13 cellular contexts compared by ENCODE assay signal in the genomic region with DNA sequence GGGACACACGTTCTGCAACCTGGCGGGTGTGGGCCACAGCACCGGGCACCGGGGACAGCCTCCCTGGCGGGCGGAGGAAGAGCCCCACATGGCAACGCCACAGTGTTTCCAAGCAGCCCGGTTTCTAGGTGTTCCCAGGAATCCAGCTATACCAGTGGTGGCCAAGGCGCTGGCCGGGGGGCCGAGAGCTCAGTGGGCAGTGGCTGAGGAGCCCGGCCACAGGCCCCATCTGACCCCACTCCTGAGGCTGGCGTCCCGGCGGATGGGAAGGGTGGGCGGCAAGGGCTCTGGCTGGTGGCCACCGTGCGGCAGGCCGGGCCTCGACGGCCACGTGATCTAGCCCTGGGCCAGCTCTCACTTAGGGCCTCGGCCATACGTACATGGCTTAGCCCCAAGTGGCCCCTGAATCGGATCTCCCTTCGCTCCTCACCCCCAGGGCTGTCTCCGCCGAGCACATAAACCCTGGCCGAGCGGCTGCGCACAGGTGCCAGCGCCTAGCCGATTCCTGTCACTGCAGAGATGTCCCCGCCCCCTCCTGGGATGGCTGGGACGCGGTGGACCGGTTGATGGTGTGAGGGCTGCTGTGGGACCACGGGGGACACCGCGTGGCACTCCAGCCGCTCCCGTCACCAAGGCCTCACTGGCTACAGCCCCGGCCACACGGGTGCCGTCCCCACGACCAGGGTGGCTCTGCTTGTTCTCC.
DNase-seq lines count a peak whose midpoint lies in the region; ATAC-seq and TF ChIP-seq lines count a peak whose summit lies in the region.
"Had no signal": no experiment of that assay in that cellular context is flagged by ENCODE, and none has a peak within 500 bp of the region (broad histone marks: within the 10 kb centered on the region; RNA-seq: fewer than 3 reads in every experiment).

No MANE protein-coding gene starts in this region.

- 66 to 79% methylated on average over 46 of the region's 46 CpGs for WGBS in sigmoid colon, 2 donors

- TF ChIP-seq EP300 in sigmoid colon (IDR thresholded peaks at IDR 0.05) = no peak

- H3K4me1 ChIP-seq in sigmoid colon = peaks cover 0 to 61% (median 48%) of the 10 kb centered on the region in 4 donors

- H3K27ac ChIP-seq in layer of hippocampus (ENCODE audit: low read depth, low read length) (peak overlapping the region; percentile 62), sigmoid colon (peak overlapping the region; percentile 77 to 93 (median 90))

- intact Hi-C loops in Calu3 (cut with micrococcal nuclease; ENCODE audit: unreplicated experiment) (no loop called here), sigmoid colon (cut with DNase I) (no loop called here)

- no peaks in the 10 kb centered on the region for H3K9me3 ChIP-seq in sigmoid colon

- H3K27me3 ChIP-seq in layer of hippocampus (ENCODE audit: control insufficient read depth, insufficient read depth, low read length) (peaks cover 6% of the 10 kb centered on the region), sigmoid colon (no peaks in the 10 kb centered on the region)

- TF ChIP-seq CTCF in Calu3 (IDR thresholded peaks at IDR 0.05; ENCODE audit: unreplicated experiment) = no peak
- TF ChIP-seq CTCF in brain (conservative IDR thresholded peaks at IDR 0.05) = no peak
- peak in 1 of 4 experiments; percentile 7 for TF ChIP-seq CTCF in sigmoid colon (IDR thresholded peaks at IDR 0.05)

- no peak for TF ChIP-seq POLR2A in sigmoid colon (IDR thresholded peaks at IDR 0.05)

- H3K4me1 Mint-ChIP-seq in Calu3 (ENCODE audit: low read depth, unreplicated experiment) (no peaks in the 10 kb centered on the region), brain (peaks cover 55% of the 10 kb centered on the region)
- H3K4me1 Mint-ChIP-seq in activated T-cell treated with anti-CD3 and anti-CD28 coated beads, Interleukin-2, amount 50 U/mL, for 4 hours (ENCODE audit: low read depth) = no peaks in the 10 kb centered on the region

- H3K9me3 Mint-ChIP-seq in Calu3 (ENCODE audit: low read depth, unreplicated experiment) (no peaks in the 10 kb centered on the region), brain (peaks cover 0 to 7% (median 0%) of the 10 kb centered on the region in 5 experiments)
- no peaks in the 10 kb centered on the region for H3K9me3 Mint-ChIP-seq in activated T-cell treated with anti-CD3 and anti-CD28 coated beads, Interleukin-2, amount 50 U/mL, for 4 hours
- H3K9me3 Mint-ChIP-seq: CD4-positive, alpha-beta T cell had no signal

- no peak overlapping the region for H3K4me3 Mint-ChIP-seq in Calu3 (ENCODE audit: low read depth, unreplicated experiment)
- H3K4me3 Mint-ChIP-seq in brain = no peak overlapping the region
- no peak overlapping the region for H3K4me3 Mint-ChIP-seq in activated T-cell treated with anti-CD3 and anti-CD28 coated beads, Interleukin-2, amount 50 U/mL, for 4 hours
- H3K4me3 Mint-ChIP-seq: CD4-positive, alpha-beta T cell had no signal

- CTCF ChIA-PET in Calu3 (lab: Charles Lee) (no interaction called here), HEK293T (lab: Yijun Ruan, JAX) (interaction anchor here (0.9 kb wide), 1 partner anchor 8 kb away, joined by 3 read pairs; no protein-coding TSS in a partner anchor)

- no TSS peak for BruUV-seq in Calu3 (replicated peaks; lab: Mats Ljungman, UMichigan)

- H3K27me3 Mint-ChIP-seq in Calu3 (ENCODE audit: unreplicated experiment) (peaks cover 37% of the 10 kb centered on the region), brain (peaks cover 24% of the 10 kb centered on the region)
- no peaks in the 10 kb centered on the region for H3K27me3 Mint-ChIP-seq in activated T-cell treated with anti-CD3 and anti-CD28 coated beads, Interleukin-2, amount 50 U/mL, for 4 hours (ENCODE audit: low read depth)
- H3K27me3 Mint-ChIP-seq: CD4-positive, alpha-beta T cell had no signal

- peak overlapping the region in 2 of 4 donors; percentile 1 to 28 for H3K4me3 ChIP-seq in sigmoid colon

- H3K27ac Mint-ChIP-seq in Calu3 (ENCODE audit: unreplicated experiment) = no peak overlapping the region
- H3K27ac Mint-ChIP-seq in brain = peak overlapping the region in 3 of 5 experiments; percentile 81 to 94 (median 92)
- H3K27ac Mint-ChIP-seq: CD4-positive, alpha-beta T cell had no signal

- ATAC-seq in activated T-cell treated with anti-CD3 and anti-CD28 coated beads, Interleukin-2, amount 50 U/mL, for 4 hours = no peak
- ATAC-seq: stimulated activated naive CD8-positive, alpha-beta T cell treated with anti-CD3 and anti-CD28 coated beads, Interleukin-15, Interleukin-2, amounts not matched to agents 100 U/mL and 50 U/mL, for 24 hours had no signal

- POLR2A ChIA-PET in HEK293T (lab: Yijun Ruan, JAX) = no interaction called here

- peaks cover 6% of the 10 kb centered on the region for H3K36me3 Mint-ChIP-seq in Calu3 (ENCODE audit: insufficient read depth, unreplicated experiment)
- no peaks in the 10 kb centered on the region for H3K36me3 Mint-ChIP-seq in brain
- H3K36me3 Mint-ChIP-seq in activated T-cell treated with anti-CD3 and anti-CD28 coated beads, Interleukin-2, amount 50 U/mL, for 4 hours (ENCODE audit: insufficient read depth) = no peaks in the 10 kb centered on the region

- H3K36me3 ChIP-seq in sigmoid colon = no peaks in the 10 kb centered on the region

- DNase-seq in Calu3 (peak; percentile 25), sigmoid colon (no peak), iPS-NIHi11 (ENCODE audit: low spot score) (no peak), HEK293T (ENCODE audit: extremely low spot score) (no peak), NCI-H446 (lab: John Stamatoyannopoulos, UW) (no peak)
- DNase-seq in activated T-cell treated with anti-CD3 and anti-CD28 coated beads, Interleukin-2, amount 50 U/mL, for 4 hours = no peak
- DNase-seq: activated CD8-positive, alpha-beta memory T cell treated with anti-CD3 and anti-CD28 coated beads, Interleukin-2, amount 50 U/mL, for 4 hours; NCI-H2227 treated with DMSO at 0.1 percent for 48 hours; small intestine; stimulated activated naive CD8-positive, alpha-beta T cell treated with anti-CD3 and anti-CD28 coated beads, Interleukin-15, Interleukin-2, amounts not matched to agents 100 U/mL and 50 U/mL, for 24 hours had no signal

TF ChIP-seq in HEK293T, 16 proteins besides CTCF, POLR2A, EP300 and RAD21:
- TF ChIP-seq FOXM1 (IDR thresholded peaks at IDR 0.05; ENCODE audit: borderline replicate concordance) (no peak), L3MBTL2 (conservative IDR thresholded peaks at IDR 0.05) (no peak), CTBP1 (IDR thresholded peaks at IDR 0.05; ENCODE audit: borderline replicate concordance) (no peak), SUZ12 (IDR thresholded peaks at IDR 0.05) (no peak), FOXA1 (IDR thresholded peaks at IDR 0.05) (no peak), ARNT (IDR thresholded peaks at IDR 0.05) (no peak), LEF1 (IDR thresholded peaks at IDR 0.05; ENCODE audit: borderline replicate concordance) (no peak), PKNOX1 (IDR thresholded peaks at IDR 0.05) (no peak), NFRKB (IDR thresholded peaks at IDR 0.05) (no peak)
TF ChIP-seq in HEK293T: peak in this region for 0.
